In genomic region chr5:43300112-43300511, GRCh38 we compare ENCODE assay signal across 1 cellular context.
TF ChIP-seq lines count a peak whose summit lies in the region.

No MANE protein-coding gene starts in this region.

TF ChIP-seq in HepG2, 621 proteins besides CTCF, POLR2A, EP300 and RAD21:
- TF ChIP-seq ATF7 (IDR thresholded peaks at IDR 0.05) (peak; percentile 56), ATF7 (CRISPR knock-in tag; IDR thresholded peaks at IDR 0.05) (no peak), ZNF468 (CRISPR knock-in tag; IDR thresholded peaks at IDR 0.05) (no peak)
TF ChIP-seq in HepG2: peak in this region for 1.
